13 cellular contexts compared by ENCODE assay signal in genomic region chr13:41455725-41456419, GRCh38. TPM values are rescaled to one million over a fixed set of nuclear protein-coding genes. Genes with fewer than 3 reads are reported as not detected.
DNase-seq lines count a peak whose midpoint lies in the region; ATAC-seq, FAIRE-seq and TF ChIP-seq lines count a peak whose summit lies in the region.
"Had no signal": no experiment of that assay in that cellular context is flagged by ENCODE, and none has a peak within 500 bp of the region (broad histone marks: within the 10 kb centered on the region; RNA-seq: fewer than 3 reads in every experiment).

No MANE protein-coding gene starts in this region.

- peak overlapping the region; percentile 76 to 90 (median 81) for H3K4me3 Mint-ChIP-seq in CD8-positive, alpha-beta memory T cell
- H3K4me3 Mint-ChIP-seq in activated T-helper 1 cell treated with anti-CD3 and anti-CD28 coated beads, Interleukin-12 subunit alpha, Interleukin-12 subunit beta, Interleukin-2, Interleukin-4 antibody, amounts not matched to agents 30 ng/mL and 10 ng/mL and 1 ng/mL, durations not matched to agents 14 hours and 24 hours and 36 hours, result peak overlapping the region; percentile 61

- ATAC-seq in lower lobe of right lung, result no peak
- ATAC-seq in GM21423 (IDR thresholded peaks at IDR 0.05; ENCODE audit: unreplicated experiment), result no peak

- H3K27me3 Mint-ChIP-seq in CD8-positive, alpha-beta memory T cell, result peaks cover 0 to 3% of the 10 kb centered on the region in 2 donors
- H3K27me3 Mint-ChIP-seq in activated T-helper 1 cell treated with anti-CD3 and anti-CD28 coated beads, Interleukin-12 subunit alpha, Interleukin-12 subunit beta, Interleukin-2, Interleukin-4 antibody, amounts not matched to agents 30 ng/mL and 10 ng/mL and 1 ng/mL, durations not matched to agents 14 hours and 24 hours and 36 hours (ENCODE audit: insufficient read depth), result peaks cover 22% of the 10 kb centered on the region

- peaks cover 26% of the 10 kb centered on the region for H3K4me1 ChIP-seq in CD8-positive, alpha-beta memory T cell (ENCODE audit: insufficient read depth, low read length)
- peaks cover 24% of the 10 kb centered on the region for H3K4me1 ChIP-seq in lower lobe of right lung

- H3K27me3 ChIP-seq in CD8-positive, alpha-beta memory T cell (ENCODE audit: insufficient read depth, low read length, poor library complexity, severe bottlenecking), result no peaks in the 10 kb centered on the region
- no peaks in the 10 kb centered on the region for H3K27me3 ChIP-seq in lower lobe of right lung (ENCODE audit: low read depth)

- peaks cover 0 to 3% (median 0%) of the 10 kb centered on the region in 5 donors for H3K9me3 Mint-ChIP-seq in CD8-positive, alpha-beta memory T cell
- H3K9me3 Mint-ChIP-seq in activated T-helper 1 cell treated with anti-CD3 and anti-CD28 coated beads, Interleukin-12 subunit alpha, Interleukin-12 subunit beta, Interleukin-2, Interleukin-4 antibody, amounts not matched to agents 30 ng/mL and 10 ng/mL and 1 ng/mL, durations not matched to agents 14 hours and 24 hours and 36 hours, result no peaks in the 10 kb centered on the region

- no peak for FAIRE-seq in RCC 7860 (lab: Jason Lieb, UNC)

- POLR2A ChIA-PET in CD8-positive, alpha-beta memory T cell (lab: Charles Lee), result no interaction called here

- no peaks in the 10 kb centered on the region for H3K9me3 ChIP-seq in CD8-positive, alpha-beta memory T cell (ENCODE audit: low read length)
- no peaks in the 10 kb centered on the region for H3K9me3 ChIP-seq in lower lobe of right lung
- H3K9me3 ChIP-seq: thoracic aorta had no signal

- peaks cover 4 to 30% (median 12%) of the 10 kb centered on the region in 3 donors for H3K36me3 Mint-ChIP-seq in CD8-positive, alpha-beta memory T cell
- H3K36me3 Mint-ChIP-seq in activated T-helper 1 cell treated with anti-CD3 and anti-CD28 coated beads, Interleukin-12 subunit alpha, Interleukin-12 subunit beta, Interleukin-2, Interleukin-4 antibody, amounts not matched to agents 30 ng/mL and 10 ng/mL and 1 ng/mL, durations not matched to agents 14 hours and 24 hours and 36 hours (ENCODE audit: low read depth), result peaks cover 18% of the 10 kb centered on the region

- H3K4me3 ChIP-seq in CD8-positive, alpha-beta memory T cell (ENCODE audit: low read length), result no peak overlapping the region
- H3K4me3 ChIP-seq in lower lobe of right lung, result no peak overlapping the region

- H3K4me1 Mint-ChIP-seq in CD8-positive, alpha-beta memory T cell, result peaks cover 30 to 39% (median 37%) of the 10 kb centered on the region in 3 donors
- H3K4me1 Mint-ChIP-seq in activated T-helper 1 cell treated with anti-CD3 and anti-CD28 coated beads, Interleukin-12 subunit alpha, Interleukin-12 subunit beta, Interleukin-2, Interleukin-4 antibody, amounts not matched to agents 30 ng/mL and 10 ng/mL and 1 ng/mL, durations not matched to agents 14 hours and 24 hours and 36 hours (ENCODE audit: low read depth), result peaks cover 35% of the 10 kb centered on the region

- H3K27ac Mint-ChIP-seq in CD8-positive, alpha-beta memory T cell, result peak overlapping the region; percentile 79 to 99 (median 93)
- peak overlapping the region; percentile 79 for H3K27ac Mint-ChIP-seq in activated T-helper 1 cell treated with anti-CD3 and anti-CD28 coated beads, Interleukin-12 subunit alpha, Interleukin-12 subunit beta, Interleukin-2, Interleukin-4 antibody, amounts not matched to agents 30 ng/mL and 10 ng/mL and 1 ng/mL, durations not matched to agents 14 hours and 24 hours and 36 hours

- no peaks in the 10 kb centered on the region for H3K36me3 ChIP-seq in CD8-positive, alpha-beta memory T cell (ENCODE audit: insufficient read depth, low read length)
- H3K36me3 ChIP-seq in lower lobe of right lung, result peaks cover 12% of the 10 kb centered on the region
- H3K36me3 ChIP-seq: thoracic aorta had no signal

- H3K27ac ChIP-seq in CD8-positive, alpha-beta memory T cell (ENCODE audit: low read depth, low read length), result no peak overlapping the region
- H3K27ac ChIP-seq in lower lobe of right lung, result peak overlapping the region; percentile 95
- H3K27ac ChIP-seq: 22Rv1 had no signal

- TF ChIP-seq CTCF in lower lobe of right lung (IDR thresholded peaks at IDR 0.05), result no peak

- DNase-seq in DMS 273 (lab: John Stamatoyannopoulos, UW; ENCODE audit: unreplicated experiment) (peak; percentile 22), DMS 273 treated with DMSO at 0.1 percent for 48 hours (lab: John Stamatoyannopoulos, UW) (no peak), lower lobe of right lung (no peak), head of caudate nucleus (no peak), RCC 7860 (ENCODE audit: low spot score) (no peak)
- DNase-seq in CD8-positive, alpha-beta memory T cell, result no peak
- no peak for DNase-seq in activated T-helper 1 cell treated with anti-CD3 and anti-CD28 coated beads, Interleukin-12 subunit alpha, Interleukin-12 subunit beta, Interleukin-2, Interleukin-4 antibody, amounts not matched to agents 30 ng/mL and 10 ng/mL and 1 ng/mL, durations not matched to agents 14 hours and 24 hours and 36 hours (ENCODE audit: low spot score)
- DNase-seq: Kasumi-1, kidney glomerular epithelial cell, NCI-H2081 treated with DMSO at 0.1 percent for 48 hours had no signal

- CTCF ChIA-PET in CD8-positive, alpha-beta memory T cell (lab: Charles Lee), result interaction anchor here (1.2 kb wide), 1 partner anchor 39 kb away, joined by 3 read pairs; no protein-coding TSS in a partner anchor

- intact Hi-C loops in activated T-helper 1 cell treated with anti-CD3 and anti-CD28 coated beads, Interleukin-12 subunit alpha, Interleukin-12 subunit beta, Interleukin-2, Interleukin-4 antibody, amounts not matched to agents 30 ng/mL and 10 ng/mL and 1 ng/mL, durations not matched to agents 14 hours and 24 hours and 36 hours (cut with micrococcal nuclease), result loop anchor here (2.0 to 10.0 kb wide), 8 partner anchors 44 to 819 kb away; partner anchors contain the start of genes AKAP11, KBTBD6 and NAA16
- intact Hi-C loops in lower lobe of right lung (cut with DNase I), result no loop called here
- intact Hi-C loops in head of caudate nucleus (cut with DNase I), result loop anchor here (5.0 kb wide), 3 partner anchors 91 to 191 kb away; no protein-coding TSS in a partner anchor

RNA-seq across cellular contexts. Expression of gene RGCC, which starts 1.5 kb away (rescaled TPM):
- 100 to 1,000 TPM; 107 to 110 TPM for total RNA-seq in CD8-positive, alpha-beta memory T cell
- 83.0 TPM for polyA plus RNA-seq in CD8-positive, alpha-beta memory T cell
- 135 and 139 TPM in 2 replicates for total RNA-seq in activated T-helper 1 cell treated with anti-CD3 and anti-CD28 coated beads, Interleukin-12 subunit alpha, Interleukin-12 subunit beta, Interleukin-2, Interleukin-4 antibody, amounts not matched to agents 30 ng/mL and 10 ng/mL and 1 ng/mL, durations not matched to agents 14 hours and 24 hours and 36 hours
- total RNA-seq in lower lobe of right lung, result 381 TPM
